In genomic region chr16:4802659-4803287, GRCh38 we compare ENCODE assay signal across 8 cellular contexts. TPM values are rescaled to one million over a fixed set of nuclear protein-coding genes. Genes with fewer than 3 reads are reported as not detected.
DNase-seq lines count a peak whose midpoint lies in the region; ATAC-seq and TF ChIP-seq lines count a peak whose summit lies in the region.

No MANE protein-coding gene starts in this region.

- ATAC-seq in stimulated activated naive CD8-positive, alpha-beta T cell treated with anti-CD3 and anti-CD28 coated beads, Interleukin-15, amount 100 ng/mL, for 72 hours = peak; percentile 96

- H3K36me3 Mint-ChIP-seq in neural crest cell (ENCODE audit: low read depth) = peaks cover 6% of the 10 kb centered on the region

- no peaks in the 10 kb centered on the region for H3K9me3 ChIP-seq in HAP-1

- H3K27ac Mint-ChIP-seq in neural crest cell (ENCODE audit: unreplicated experiment) = peak overlapping the region; percentile 62
- peak overlapping the region in 1 of 2 donors; percentile 54 for H3K27ac Mint-ChIP-seq in stimulated activated naive CD8-positive, alpha-beta T cell treated with anti-CD3 and anti-CD28 coated beads, Interleukin-15, amount 100 ng/mL, for 72 hours

- H3K4me1 ChIP-seq in HAP-1 = peaks cover 12% of the 10 kb centered on the region

- TF ChIP-seq CTCF in foreskin fibroblast (IDR thresholded peaks at IDR 0.05; ENCODE audit: low read depth, low read length) (no peak), neural crest cell (conservative IDR thresholded peaks at IDR 0.05) (no peak)

- H3K4me3 Mint-ChIP-seq in neural crest cell = peak overlapping the region; percentile 89
- peak overlapping the region; percentile 86 to 87 for H3K4me3 Mint-ChIP-seq in stimulated activated naive CD8-positive, alpha-beta T cell treated with anti-CD3 and anti-CD28 coated beads, Interleukin-15, amount 100 ng/mL, for 72 hours

- no peaks in the 10 kb centered on the region for H3K27me3 Mint-ChIP-seq in neural crest cell (ENCODE audit: low read depth)
- H3K27me3 Mint-ChIP-seq in stimulated activated naive CD8-positive, alpha-beta T cell treated with anti-CD3 and anti-CD28 coated beads, Interleukin-15, amount 100 ng/mL, for 72 hours = no peaks in the 10 kb centered on the region

- H3K9me3 Mint-ChIP-seq in neural crest cell = no peaks in the 10 kb centered on the region
- no peaks in the 10 kb centered on the region for H3K9me3 Mint-ChIP-seq in stimulated activated naive CD8-positive, alpha-beta T cell treated with anti-CD3 and anti-CD28 coated beads, Interleukin-15, amount 100 ng/mL, for 72 hours

- H3K36me3 ChIP-seq in HAP-1 (replicated peaks) = peaks cover 29% of the 10 kb centered on the region

- H3K4me3 ChIP-seq in HAP-1 (peak overlapping the region; percentile 59), foreskin fibroblast (ENCODE audit: low read depth in 1 of 2, low read length in 2 of 2) (peak overlapping the region; percentile 71 to 75)

- peaks cover 9% of the 10 kb centered on the region for H3K4me1 Mint-ChIP-seq in neural crest cell
- peaks cover 26% of the 10 kb centered on the region for H3K4me1 Mint-ChIP-seq in stimulated activated naive CD8-positive, alpha-beta T cell treated with anti-CD3 and anti-CD28 coated beads, Interleukin-15, amount 100 ng/mL, for 72 hours

- in situ Hi-C loops in HAP-1 (cut with MboI; ENCODE audit: low sequenced_read_pairs) = no loop called here

- no peaks in the 10 kb centered on the region for H3K27me3 ChIP-seq in HAP-1 (ENCODE audit: low read depth)

- peak; percentile 96 for DNase-seq in ELF-1 (ENCODE audit: low read depth, low spot score)
- peak; percentile 94 to 95 for DNase-seq in HAP-1 (ENCODE audit: low spot score in 2 of 2)
- peak; percentile 92 for DNase-seq in M059J (ENCODE audit: low read depth)
- peak; percentile 70 for DNase-seq in SHP77 treated with DMSO at 0.1 percent for 48 hours (lab: John Stamatoyannopoulos, UW)
- peak; percentile 88 for DNase-seq in activated gamma-delta T cell treated with Interleukin-2 at 50 U/mL for 16 hours
- DNase-seq in foreskin fibroblast = peak; percentile 89 to 96
- peak; percentile 89 for DNase-seq in neural crest cell (ENCODE audit: low read depth, low spot score)
- DNase-seq in stimulated activated naive CD8-positive, alpha-beta T cell treated with anti-CD3 and anti-CD28 coated beads, Interleukin-15, amount 100 ng/mL, for 72 hours = peak; percentile 86 to 91

RNA-seq across cellular contexts. Expression of gene ROGDI, which starts 0.3 kb away (rescaled TPM):
- total RNA-seq in M059J (2014; rRNA removed; shearing (Covaris generic)) = 18.9 and 21.7 TPM in 2 replicates
- 22.0 and 25.9 TPM in 2 replicates for total RNA-seq in neural crest cell

RNA-seq across cellular contexts. Expression of gene SMIM22, which starts 7.6 kb away (rescaled TPM):
- total RNA-seq in M059J (2014; rRNA removed; shearing (Covaris generic)) = not detected in 2 replicates
- not detected in 2 replicates for total RNA-seq in neural crest cell

RNA-seq across cellular contexts. Expression of gene SEPTIN12, which starts 14.6 kb away (rescaled TPM):
- not detected in 2 replicates for total RNA-seq in M059J (2014; rRNA removed; shearing (Covaris generic))
- 0.65 TPM in 1 of 2 replicates, not detected in the other for total RNA-seq in neural crest cell

RNA-seq across cellular contexts. Expression of gene ZNF500, which starts 35.8 kb away (rescaled TPM):
- total RNA-seq in M059J (2014; rRNA removed; shearing (Covaris generic)) = 7.1 and 13.3 TPM in 2 replicates
- 17.6 and 21.1 TPM in 2 replicates for total RNA-seq in neural crest cell

RNA-seq across cellular contexts. Expression of gene GLYR1, which starts 44.3 kb away (rescaled TPM):
- total RNA-seq in M059J (2014; rRNA removed; shearing (Covaris generic)) = 24.9 and 42.0 TPM in 2 replicates
- 133 and 137 TPM in 2 replicates for total RNA-seq in neural crest cell

Comparison
In these comparisons a context has a peak if more than half of its experiments do, and no peak if none do; other contexts are left out.
1. Peak in every context shown above with its lines: DNase-seq, ATAC-seq and H3K4me3 ChIP-seq.